9 cellular contexts compared by ENCODE assay signal in genomic region chr6:157456524-157456829, GRCh38.
DNase-seq lines count a peak whose midpoint lies in the region; ATAC-seq, FAIRE-seq and TF ChIP-seq lines count a peak whose summit lies in the region.
"Had no signal": no experiment of that assay in that cellular context is flagged by ENCODE, and none has a peak within 500 bp of the region (broad histone marks: within the 10 kb centered on the region; RNA-seq: fewer than 3 reads in every experiment).

No MANE protein-coding gene starts in this region.

- no peak overlapping the region for H2AFZ ChIP-seq in GM12878 (ENCODE audit: control insufficient read depth, low read depth, low read length)

- intact Hi-C loops in GM12878 (cut with micrococcal nuclease; ENCODE audit: unreplicated experiment), result no loop called here

- no peaks in the 10 kb centered on the region for H3K36me3 ChIP-seq in BLaER1 treated with 17β-estradiol and CSF1 and Interleukin-3, amounts not matched to agents 10 nM and 100 nM
- no peaks in the 10 kb centered on the region for H3K36me3 ChIP-seq in GM12878 (ENCODE audit: control insufficient read depth in 2 of 2, insufficient read depth in 2 of 2, low read length in 1 of 2)

- no peak for TF ChIP-seq POLR2A in GM12878 (IDR thresholded peaks at IDR 0.05; ENCODE audit: low read depth, low read length)

- peaks cover 13 to 39% (median 29%) of the 10 kb centered on the region in 10 experiments for H3K4me1 ChIP-seq in BLaER1 treated with 17β-estradiol and CSF1 and Interleukin-3, amounts not matched to agents 10 nM and 100 nM
- peaks cover 25% of the 10 kb centered on the region for H3K4me1 ChIP-seq in GM12878 (ENCODE audit: control insufficient read depth, insufficient read depth, low read length)

- CTCF ChIA-PET in GM12878 (lab: Yijun Ruan, JAX) (interaction anchor here (1.1 to 1.6 kb wide), 2 partner anchors 72 to 132 kb away, joined by 3 to 10 read pairs; no protein-coding TSS in a partner anchor), RWPE1 (lab: Yijun Ruan, JAX) (no interaction called here)

- SMC1A ChIA-PET in GM12878 (lab: Charles Lee; ENCODE audit: uncharacterized antibody, unreplicated experiment), result interaction anchor here (0.7 to 2.7 kb wide), 12 partner anchors 8 to 210 kb away, joined by 3 to 13 read pairs (median 3); no protein-coding TSS in a partner anchor

- RAD21 ChIA-PET in GM12878 (lab: Charles Lee; ENCODE audit: unreplicated experiment), result interaction anchor here (0.6 to 1.9 kb wide), 9 partner anchors 8 to 301 kb away, joined by 3 to 6 read pairs (median 4); no protein-coding TSS in a partner anchor

- ATAC-seq in GM19324 (IDR thresholded peaks at IDR 0.05; ENCODE audit: low FRiP score, unreplicated experiment), result peak; percentile 49
- ATAC-seq in HG03354 (IDR thresholded peaks at IDR 0.05; ENCODE audit: poor library complexity, severe bottlenecking, unreplicated experiment), result peak; percentile 51
- ATAC-seq in GM12878, result peak; percentile 66

- H3K9me3 ChIP-seq in BLaER1 treated with 17β-estradiol and CSF1 and Interleukin-3, amounts not matched to agents 10 nM and 100 nM (replicated peaks in 1 of 11), result no peaks in the 10 kb centered on the region
- H3K9me3 ChIP-seq in GM12878 (replicated peaks; ENCODE audit: control insufficient read depth, insufficient read depth, low read length), result no peaks in the 10 kb centered on the region; the same call in 2 of the 3 replicates

- peaks cover 0 to 4% (median 0%) of the 10 kb centered on the region in 11 experiments; a peak in 2 of 22 replicates for H3K27me3 ChIP-seq in BLaER1 treated with 17β-estradiol and CSF1 and Interleukin-3, amounts not matched to agents 10 nM and 100 nM
- H3K27me3 ChIP-seq in GM12878 (replicated peaks in 1 of 2; ENCODE audit: control insufficient read depth in 2 of 2, insufficient read depth in 2 of 2, low read length in 1 of 2), result no peaks in the 10 kb centered on the region

- TF ChIP-seq CTCF in GM12878 (IDR thresholded peaks at IDR 0.05 in 2 of 3, conservative IDR thresholded peaks at IDR 0.05 in 1 of 3; ENCODE audit: control insufficient read depth in 2 of 3, extremely low read depth in 1 of 3, insufficient read depth in 1 of 3, low read depth in 3 of 3, low read length in 3 of 3), result no peak
- no peak for TF ChIP-seq CTCF in RWPE1 (conservative IDR thresholded peaks at IDR 0.05; ENCODE audit: low read depth)

- no TSS peak for BruUV-seq in GM12878 (replicated peaks; lab: Mats Ljungman, UMichigan)

- H3K4me2 ChIP-seq in BLaER1 treated with 17β-estradiol and CSF1 and Interleukin-3, amounts not matched to agents 10 nM and 100 nM, result peak overlapping the region in 8 of 11 experiments; percentile 13 to 52 (median 27); a peak in 13 of 22 replicates
- no peak overlapping the region for H3K4me2 ChIP-seq in GM12878 (ENCODE audit: control insufficient read depth, insufficient read depth)

- in situ Hi-C loops in GM12878 (cut with MboI), result no loop called here

- no peaks in the 10 kb centered on the region for H3K79me2 ChIP-seq in GM12878 (ENCODE audit: control insufficient read depth, insufficient read depth, low read length)

- WGBS in GM12878 (ENCODE audit: insufficient coverage, insufficient replicate concordance, low lambda C conversion rate, missing lambda C conversion rate), result 1% methylated on average over 4 of the region's 4 CpGs

- no peaks in the 10 kb centered on the region for H4K20me1 ChIP-seq in BLaER1 treated with 17β-estradiol and CSF1 and Interleukin-3, amounts not matched to agents 10 nM and 100 nM
- H4K20me1 ChIP-seq in GM12878 (ENCODE audit: control insufficient read depth, insufficient read depth), result no peaks in the 10 kb centered on the region

- H3K4me3 ChIP-seq in BLaER1 treated with 17β-estradiol and CSF1 and Interleukin-3, amounts not matched to agents 10 nM and 100 nM, result no peak overlapping the region
- H3K4me3 ChIP-seq in GM12878, result no peak overlapping the region

- DNase-seq in GM12878 (ENCODE audit: low read depth, low spot score), result peak; percentile 60
- no peak for DNase-seq in RCC 7860 (ENCODE audit: low spot score)
- DNase-seq in RWPE1 (ENCODE audit: low spot score), result no peak
- no peak for DNase-seq in NCI-H2029 treated with DMSO at 0.1 percent for 48 hours (lab: John Stamatoyannopoulos, UW)
- no peak for DNase-seq in NCI-H748 treated with DMSO at 0.1 percent for 48 hours (lab: John Stamatoyannopoulos, UW)
- DNase-seq: SW 1271 had no signal

- H3K27ac ChIP-seq in BLaER1 treated with 17β-estradiol and CSF1 and Interleukin-3, amounts not matched to agents 10 nM and 100 nM, result no peak overlapping the region
- no peak overlapping the region for H3K27ac ChIP-seq in GM12878 (ENCODE audit: control insufficient read depth, insufficient read depth)
- no peak overlapping the region for H3K27ac ChIP-seq in RWPE1

- no peak overlapping the region for H3K9ac ChIP-seq in BLaER1 treated with 17β-estradiol and CSF1 and Interleukin-3, amounts not matched to agents 10 nM and 100 nM
- no peak overlapping the region for H3K9ac ChIP-seq in GM12878 (ENCODE audit: control insufficient read depth, insufficient read depth, low read length)

- POLR2A ChIA-PET in GM12878 (lab: Charles Lee), result interaction anchor here (0.7 to 1.3 kb wide), 6 partner anchors 13 to 146 kb away, joined by 3 to 6 read pairs (median 3); no protein-coding TSS in a partner anchor
- POLR2A ChIA-PET in RWPE1 (lab: Yijun Ruan, JAX; ENCODE audit: low non-redundant PET), result no interaction called here

- peak in 1 of 2 experiments; percentile 67; a peak in 1 of 4 replicates for TF ChIP-seq EP300 in GM12878 (IDR thresholded peaks at IDR 0.05; ENCODE audit: borderline replicate concordance in 1 of 2, control insufficient read depth in 1 of 2, low read depth in 2 of 2, low read length in 2 of 2)

- TF ChIP-seq RAD21 in GM12878 (IDR thresholded peaks at IDR 0.05; ENCODE audit: insufficient read depth, low read depth, low read length), result no peak

- FAIRE-seq in GM12878 (lab: Jason Lieb, UNC) (peak; percentile 59), RCC 7860 (lab: Jason Lieb, UNC) (no peak)

TF ChIP-seq in GM12878, 131 proteins besides CTCF, POLR2A, EP300 and RAD21 (continues in another document):
- TF ChIP-seq ZNF622 (IDR thresholded peaks at IDR 0.05) (no peak), DPF2 (IDR thresholded peaks at IDR 0.05) (peak; percentile 74), ZNF687 (IDR thresholded peaks at IDR 0.05) (peak; percentile 78), GABPA (IDR thresholded peaks at IDR 0.05; ENCODE audit: low read depth) (no peak), IKZF1 (conservative IDR thresholded peaks at IDR 0.05) (peak; percentile 68; the same call in 1 of the 2 replicates), PKNOX1 (IDR thresholded peaks at IDR 0.05) (peak; percentile 48; the same call in 1 of the 2 replicates), BCL3 (IDR thresholded peaks at IDR 0.05; ENCODE audit: borderline replicate concordance, insufficient read depth, low read depth, low read length, poor library complexity, severe bottlenecking) (no peak), YY1 (IDR thresholded peaks at IDR 0.05; ENCODE audit: low read depth, low read length) (peak; percentile 93), NRF1 (conservative IDR thresholded peaks at IDR 0.05; ENCODE audit: low read depth, low read length) (no peak), NR2F1 (conservative IDR thresholded peaks at IDR 0.05) (no peak), FOS (IDR thresholded peaks at IDR 0.05; ENCODE audit: borderline replicate concordance, extremely low read depth, insufficient read length) (no peak)
